Comparison of ENCODE assay signal across 10 cellular contexts in the genomic region with DNA sequence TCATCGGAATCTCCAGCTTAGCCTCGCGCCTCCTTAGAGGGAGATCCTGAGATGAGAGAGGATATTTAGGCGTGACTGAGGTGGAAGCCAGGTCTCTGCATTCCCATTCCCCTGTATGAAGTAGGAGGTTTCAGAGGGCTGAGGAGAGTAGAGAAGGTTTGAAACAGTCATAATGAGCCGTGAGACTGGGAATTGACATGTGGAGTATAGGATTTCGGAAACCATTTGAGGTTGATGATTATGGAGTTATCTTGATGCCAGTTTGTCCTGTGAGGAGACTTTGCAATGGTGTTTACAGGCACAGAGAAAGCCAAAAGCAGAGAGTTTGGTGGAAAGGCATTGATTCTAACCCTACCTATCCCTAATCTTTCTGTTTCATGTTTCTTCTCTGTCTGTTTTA. TPM values are rescaled to one million over a fixed set of nuclear protein-coding genes. Genes with fewer than 3 reads are reported as not detected.
DNase-seq lines count a peak whose midpoint lies in the region; ATAC-seq and TF ChIP-seq lines count a peak whose summit lies in the region.
"Had no signal": no experiment of that assay in that cellular context is flagged by ENCODE, and none has a peak within 500 bp of the region (broad histone marks: within the 10 kb centered on the region; RNA-seq: fewer than 3 reads in every experiment).

No MANE protein-coding gene starts in this region.

- no peaks in the 10 kb centered on the region for H4K20me1 ChIP-seq in SU-DHL-6 (ENCODE audit: low read depth, low read length)

- ATAC-seq in GM18517 (IDR thresholded peaks at IDR 0.05; ENCODE audit: unreplicated experiment) = no peak
- ATAC-seq in esophagus mucosa = no peak

- peak overlapping the region; percentile 67; the same call in 1 of the 2 replicates for H3K9ac ChIP-seq in SU-DHL-6 (ENCODE audit: low read length)

- no peaks in the 10 kb centered on the region for H3K9me3 ChIP-seq in SU-DHL-6 (ENCODE audit: insufficient read depth, low read length)

- H2AFZ ChIP-seq in SU-DHL-6 (ENCODE audit: low read depth, low read length, severe bottlenecking) = no peak overlapping the region

- H3K27ac ChIP-seq in SU-DHL-6 (ENCODE audit: low read depth, low read length) = no peak overlapping the region

- TF ChIP-seq CTCF in SU-DHL-6 (IDR thresholded peaks at IDR 0.05; ENCODE audit: insufficient read depth, low read length, poor library complexity, severe bottlenecking) (no peak), foreskin fibroblast (IDR thresholded peaks at IDR 0.05; ENCODE audit: low read depth, low read length) (no peak)

- DNase-seq in H7 (no peak), foreskin fibroblast (peak in 1 of 2 donors; percentile 10), skeletal muscle cell (ENCODE audit: low read depth) (no peak), pons (ENCODE audit: low spot score) (no peak), A172 (ENCODE audit: low spot score) (no peak)
- DNase-seq: GOT3, SIG-M5 had no signal

- H3K36me3 ChIP-seq in H7 (replicated peaks; ENCODE audit: control insufficient read depth, insufficient read depth, low read length) (no peaks in the 10 kb centered on the region; the same call in 1 of the 2 replicates), SU-DHL-6 (ENCODE audit: low read length) (no peaks in the 10 kb centered on the region)

- peaks cover 11% of the 10 kb centered on the region; the same call in 1 of the 2 replicates for H3F3A ChIP-seq in SU-DHL-6 (ENCODE audit: insufficient read depth)

- H3K9me2 ChIP-seq in SU-DHL-6 (replicated peaks; ENCODE audit: insufficient read depth, low read length) = no peaks in the 10 kb centered on the region

- H3K27me3 ChIP-seq in H7 (ENCODE audit: control insufficient read depth, insufficient read depth, low read length) (peaks cover 13% of the 10 kb centered on the region), SU-DHL-6 (ENCODE audit: low read length) (no peaks in the 10 kb centered on the region)

- peak overlapping the region; percentile 72 for H3K4me3 ChIP-seq in H7 (ENCODE audit: insufficient read depth, low read depth, low read length)
- peak overlapping the region; percentile 32 for H3K4me3 ChIP-seq in SU-DHL-6 (ENCODE audit: insufficient read depth, low read length, poor library complexity, severe bottlenecking)
- peak overlapping the region; percentile 53 to 61 for H3K4me3 ChIP-seq in foreskin fibroblast (ENCODE audit: low read depth in 1 of 2, low read length in 2 of 2)
- H3K4me3 ChIP-seq in skeletal muscle cell (ENCODE audit: low read depth, low read length) = peak overlapping the region; percentile 57

- H3K79me2 ChIP-seq in SU-DHL-6 (ENCODE audit: insufficient read depth, low read length) = no peaks in the 10 kb centered on the region

- H3K4me2 ChIP-seq in SU-DHL-6 (ENCODE audit: low read depth, low read length, poor library complexity, severe bottlenecking) = peak overlapping the region; percentile 73

RNA-seq across cellular contexts. Expression of a gene that starts 2.0 kb away (rescaled TPM):
- total RNA-seq in H7 (2014; rRNA removed; shearing (Covaris generic)) = 47.2 and 55.7 TPM in 2 replicates
- 0.96 TPM for total RNA-seq in esophagus mucosa
- 3.0 and 6.4 TPM in 2 replicates for total RNA-seq in A172 (2014; rRNA removed; shearing (Covaris generic))

RNA-seq across cellular contexts. Expression of a gene that starts 30.4 kb away (rescaled TPM):
- 4.2 and 11.7 TPM in 2 replicates for total RNA-seq in H7 (2014; rRNA removed; shearing (Covaris generic))
- total RNA-seq in esophagus mucosa = 3.6 TPM
- total RNA-seq in A172 (2014; rRNA removed; shearing (Covaris generic)) = 2.0 and 4.9 TPM in 2 replicates
